ENCODE assay signal across 11 cellular contexts in genomic region chr10:132036887-132037675, GRCh38. TPM values are rescaled to one million over a fixed set of nuclear protein-coding genes. Genes with fewer than 3 reads are reported as not detected.
DNase-seq lines count a peak whose midpoint lies in the region; ATAC-seq and TF ChIP-seq lines count a peak whose summit lies in the region.
"Had no signal": no experiment of that assay in that cellular context is flagged by ENCODE, and none has a peak within 500 bp of the region (broad histone marks: within the 10 kb centered on the region; RNA-seq: fewer than 3 reads in every experiment).

No MANE protein-coding gene starts in this region.

- no peak overlapping the region for H2AFZ ChIP-seq in mesenchymal stem cell (ENCODE audit: low read depth, low read length)

- no peak overlapping the region for H3K27ac ChIP-seq in mesenchymal stem cell (ENCODE audit: low read length, poor library complexity, severe bottlenecking)
- H3K27ac ChIP-seq in thoracic aorta = no peak overlapping the region
- H3K27ac ChIP-seq: brain microvascular endothelial cell had no signal

- no peak overlapping the region for H4K8ac ChIP-seq in mesenchymal stem cell (ENCODE audit: low read length)

- H3K4me2 ChIP-seq in mesenchymal stem cell (ENCODE audit: low read length, poor library complexity, severe bottlenecking) = peak overlapping the region; percentile 75

- H3K4ac ChIP-seq in mesenchymal stem cell (ENCODE audit: low read depth in 1 of 2, low read length in 2 of 2) = no peak overlapping the region

- peaks cover 2% of the 10 kb centered on the region for H3K4me1 Mint-ChIP-seq in activated CD4-positive, alpha-beta T cell treated with anti-CD3 and anti-CD28 coated beads, Interleukin-2, amount 10 ng/mL, durations not matched to agents 7 days and 5 days
- no peaks in the 10 kb centered on the region for H3K4me1 Mint-ChIP-seq in activated CD4-positive, alpha-beta T cell treated with anti-CD3 and anti-CD28 coated beads, Interleukin-2, amount 10 ng/mL, durations not matched to agents 24 days and 14 days

- H3K36me3 ChIP-seq in mesenchymal stem cell (ENCODE audit: control insufficient read depth in 1 of 2, insufficient read depth in 2 of 2, low read depth in 1 of 2, low read length in 2 of 2) (no peaks in the 10 kb centered on the region), thoracic aorta (no peaks in the 10 kb centered on the region)
- H3K36me3 ChIP-seq: brain microvascular endothelial cell had no signal

- CTCF ChIA-PET in activated CD4-positive, alpha-beta T cell treated with anti-CD3 and anti-CD28 coated beads, Interleukin-2, amount 10 ng/mL, durations not matched to agents 7 days and 5 days (lab: Charles Lee) = interaction anchor here (1.4 to 1.5 kb wide), 2 partner anchors 14 to 23 kb away, joined by 3 to 5 read pairs; no protein-coding TSS in a partner anchor

- H3K4me1 ChIP-seq in mesenchymal stem cell (ENCODE audit: control insufficient read depth, insufficient read depth, low read depth, low read length) (peaks cover 18% of the 10 kb centered on the region), thoracic aorta (ENCODE audit: control insufficient read depth in 1 of 2, low read depth in 2 of 2) (peaks cover 0 to 13% of the 10 kb centered on the region in 2 donors)

- H3K9me3 ChIP-seq in mesenchymal stem cell (ENCODE audit: control insufficient read depth, low read length) = no peaks in the 10 kb centered on the region
- no peaks in the 10 kb centered on the region for H3K9me3 ChIP-seq in thoracic aorta

- peak overlapping the region in 1 of 2 experiments; percentile 37 for H3K4me3 ChIP-seq in mesenchymal stem cell (ENCODE audit: insufficient read depth in 1 of 2, low read depth in 1 of 2, low read length in 2 of 2)
- H3K4me3 ChIP-seq in thoracic aorta = peak overlapping the region; percentile 54

- H3K27me3 ChIP-seq in mesenchymal stem cell (ENCODE audit: control insufficient read depth in 1 of 2, insufficient read depth in 1 of 2, low read length in 2 of 2) = peaks cover 81 to 82% of the 10 kb centered on the region in 2 experiments
- peaks cover 13% of the 10 kb centered on the region for H3K27me3 ChIP-seq in thoracic aorta (replicated peaks; ENCODE audit: insufficient read depth)

- H2AK5ac ChIP-seq in mesenchymal stem cell (ENCODE audit: low read length, severe bottlenecking) = no peak overlapping the region

- no peak overlapping the region for H4K91ac ChIP-seq in mesenchymal stem cell (ENCODE audit: low read length)

- H3K14ac ChIP-seq in mesenchymal stem cell (ENCODE audit: low read length in 2 of 2) = no peak overlapping the region

- no peak overlapping the region for H3K27ac Mint-ChIP-seq in activated CD4-positive, alpha-beta T cell treated with anti-CD3 and anti-CD28 coated beads, Interleukin-2, amount 10 ng/mL, durations not matched to agents 7 days and 5 days
- H3K27ac Mint-ChIP-seq in activated CD4-positive, alpha-beta T cell treated with anti-CD3 and anti-CD28 coated beads, Interleukin-2, amount 10 ng/mL, durations not matched to agents 24 days and 14 days = no peak overlapping the region

- 4% methylated on average over 38 of the region's 44 CpGs for WGBS in mesenchymal stem cell

- no peak overlapping the region for H2BK5ac ChIP-seq in mesenchymal stem cell (ENCODE audit: low read depth, low read length, poor library complexity, severe bottlenecking)

- intact Hi-C loops in activated CD4-positive, alpha-beta T cell treated with anti-CD3 and anti-CD28 coated beads, Interleukin-2, amount 10 ng/mL, durations not matched to agents 24 days and 14 days (cut with micrococcal nuclease) = no loop called here

- TF ChIP-seq CTCF in thoracic aorta (IDR thresholded peaks at IDR 0.05) = no peak

- H3K9me3 Mint-ChIP-seq in activated CD4-positive, alpha-beta T cell treated with anti-CD3 and anti-CD28 coated beads, Interleukin-2, amount 10 ng/mL, durations not matched to agents 7 days and 5 days = no peaks in the 10 kb centered on the region
- H3K9me3 Mint-ChIP-seq in activated CD4-positive, alpha-beta T cell treated with anti-CD3 and anti-CD28 coated beads, Interleukin-2, amount 10 ng/mL, durations not matched to agents 24 days and 14 days = no peaks in the 10 kb centered on the region

- no peak overlapping the region for H2BK12ac ChIP-seq in mesenchymal stem cell (ENCODE audit: low read length in 2 of 2)

- no peak for ATAC-seq in thoracic aorta (ENCODE audit: insufficient number of reproducible peaks, low FRiP score, low read depth)

- H3K18ac ChIP-seq in mesenchymal stem cell (ENCODE audit: low read depth in 1 of 2, low read length in 2 of 2) = no peak overlapping the region

- H2BK120ac ChIP-seq in mesenchymal stem cell (ENCODE audit: low read depth, low read length) = no peak overlapping the region

- DNase-seq in activated CD4-positive, alpha-beta T cell treated with anti-CD3 and anti-CD28 coated beads, Interleukin-2, amount 10 ng/mL, durations not matched to agents 7 days and 5 days = no peak
- no peak for DNase-seq in activated CD4-positive, alpha-beta T cell treated with anti-CD3 and anti-CD28 coated beads, Interleukin-2, amount 10 ng/mL, durations not matched to agents 24 days and 14 days
- DNase-seq in ecto neural progenitor cell (ENCODE audit: low spot score) (peak; percentile 62), mesenchymal stem cell (no peak), thoracic aorta (ENCODE audit: low spot score) (no peak), NCI-H187 (lab: John Stamatoyannopoulos, UW) (no peak), NCI-H1048 (lab: John Stamatoyannopoulos, UW) (no peak)
- DNase-seq in activated CD4-positive, CD25-positive, alpha-beta regulatory T cell treated with anti-CD3 and anti-CD28 coated beads, Interleukin-2, amount 50 U/mL, for 72 hours = no peak
- DNase-seq: brain microvascular endothelial cell; NK-92 treated with Interleukin-12 subunit alpha and Interleukin-12 subunit beta, amount 100 ng/mL, for 24 hours; stimulated activated CD4-positive, alpha-beta T cell treated with anti-CD3 and anti-CD28 coated beads, Interleukin-1b, Interleukin-23, amount 100 ng/mL, for 48 hours had no signal

- no peak overlapping the region for H3K23ac ChIP-seq in mesenchymal stem cell (ENCODE audit: low read length in 2 of 2)

- no peak overlapping the region for H3K9ac ChIP-seq in mesenchymal stem cell (ENCODE audit: low read length)

- peaks cover 59% of the 10 kb centered on the region for H3K27me3 Mint-ChIP-seq in activated CD4-positive, alpha-beta T cell treated with anti-CD3 and anti-CD28 coated beads, Interleukin-2, amount 10 ng/mL, durations not matched to agents 7 days and 5 days
- H3K27me3 Mint-ChIP-seq in activated CD4-positive, alpha-beta T cell treated with anti-CD3 and anti-CD28 coated beads, Interleukin-2, amount 10 ng/mL, durations not matched to agents 24 days and 14 days = peaks cover 57% of the 10 kb centered on the region

- H2BK15ac ChIP-seq in mesenchymal stem cell (ENCODE audit: low read depth, poor library complexity, severe bottlenecking) = no peak overlapping the region

- no peaks in the 10 kb centered on the region for H3K79me1 ChIP-seq in mesenchymal stem cell (replicated peaks; ENCODE audit: low read length, poor library complexity, severe bottlenecking)

- H3K36me3 Mint-ChIP-seq in activated CD4-positive, alpha-beta T cell treated with anti-CD3 and anti-CD28 coated beads, Interleukin-2, amount 10 ng/mL, durations not matched to agents 7 days and 5 days (ENCODE audit: low read depth) = no peaks in the 10 kb centered on the region
- no peaks in the 10 kb centered on the region for H3K36me3 Mint-ChIP-seq in activated CD4-positive, alpha-beta T cell treated with anti-CD3 and anti-CD28 coated beads, Interleukin-2, amount 10 ng/mL, durations not matched to agents 24 days and 14 days (ENCODE audit: low read depth)

- peak overlapping the region; percentile 25 for H3K4me3 Mint-ChIP-seq in activated CD4-positive, alpha-beta T cell treated with anti-CD3 and anti-CD28 coated beads, Interleukin-2, amount 10 ng/mL, durations not matched to agents 7 days and 5 days
- no peak overlapping the region for H3K4me3 Mint-ChIP-seq in activated CD4-positive, alpha-beta T cell treated with anti-CD3 and anti-CD28 coated beads, Interleukin-2, amount 10 ng/mL, durations not matched to agents 24 days and 14 days

- POLR2A ChIA-PET in activated CD4-positive, alpha-beta T cell treated with anti-CD3 and anti-CD28 coated beads, Interleukin-2, amount 10 ng/mL, durations not matched to agents 7 days and 5 days (lab: Charles Lee) = no interaction called here

RNA-seq across cellular contexts. Expression of gene JAKMIP3, which starts 28.7 kb away (rescaled TPM):
- total RNA-seq in activated CD4-positive, alpha-beta T cell treated with anti-CD3 and anti-CD28 coated beads, Interleukin-2, amount 10 ng/mL, durations not matched to agents 7 days and 5 days = under 1 TPM; 0.07 to 0.12 TPM
- total RNA-seq in activated CD4-positive, alpha-beta T cell treated with anti-CD3 and anti-CD28 coated beads, Interleukin-2, amount 10 ng/mL, durations not matched to agents 24 days and 14 days = 1.2 and 1.3 TPM in 2 replicates
- 0.03 TPM for polyA plus RNA-seq in mesenchymal stem cell (2013, experiment 1 of 2)
- polyA plus RNA-seq in mesenchymal stem cell (2013, experiment 2 of 2) = 0.05 TPM
- total RNA-seq in thoracic aorta = 1 to 10 TPM in 1 of 2 donors, under 1 TPM in 1; 0.42 to 1.4 TPM

RNA-seq across cellular contexts. Expression of gene BNIP3, which starts 55.4 kb away (rescaled TPM):
- total RNA-seq in activated CD4-positive, alpha-beta T cell treated with anti-CD3 and anti-CD28 coated beads, Interleukin-2, amount 10 ng/mL, durations not matched to agents 7 days and 5 days = 10 to 100 TPM; 59.0 to 62.2 TPM
- 94.4 and 95.1 TPM in 2 replicates for total RNA-seq in activated CD4-positive, alpha-beta T cell treated with anti-CD3 and anti-CD28 coated beads, Interleukin-2, amount 10 ng/mL, durations not matched to agents 24 days and 14 days
- polyA plus RNA-seq in mesenchymal stem cell (2013, experiment 1 of 2) = 30.5 TPM
- 31.1 TPM for polyA plus RNA-seq in mesenchymal stem cell (2013, experiment 2 of 2)
- total RNA-seq in thoracic aorta = 10 to 100 TPM; 33.6 to 81.5 TPM
